18 cellular contexts compared by ENCODE assay signal in the genomic region with DNA sequence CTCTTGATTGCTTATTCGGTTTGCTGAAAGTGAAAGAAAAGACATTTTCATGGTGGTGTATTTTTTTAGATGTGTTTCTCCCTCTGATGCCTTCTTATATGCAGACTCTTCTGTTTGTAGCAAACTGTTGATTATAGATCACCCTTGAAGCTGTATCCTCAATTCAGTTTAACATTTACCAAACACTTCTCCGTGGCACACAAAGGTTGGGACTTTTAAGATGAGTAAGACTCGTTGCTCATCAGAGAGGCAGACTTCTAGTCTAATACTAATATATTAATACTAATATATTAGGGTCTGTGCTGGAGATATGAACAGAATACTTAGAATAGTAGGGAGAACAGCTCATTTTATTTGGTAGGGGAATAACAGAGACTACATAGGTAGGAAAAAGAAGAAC.
"Had no signal": no experiment of that assay in that cellular context is flagged by ENCODE, and none has a peak within 500 bp of the region (broad histone marks: within the 10 kb centered on the region; RNA-seq: fewer than 3 reads in every experiment).

No MANE protein-coding gene starts in this region.

- H3K27ac ChIP-seq: esophagus muscularis mucosa, spleen, upper lobe of left lung had no signal

- H3K27me3 Mint-ChIP-seq: activated naive CD8-positive, alpha-beta T cell treated with anti-CD3 and anti-CD28 coated beads, Interleukin-2, amount 10 ng/mL, durations not matched to agents 7 days and 5 days had no signal

- ATAC-seq: left lobe of liver, sciatic nerve had no signal

- H3K4me3 Mint-ChIP-seq: activated naive CD8-positive, alpha-beta T cell treated with anti-CD3 and anti-CD28 coated beads, Interleukin-2, amount 10 ng/mL, durations not matched to agents 7 days and 5 days; nephron had no signal

- DNase-seq: activated naive CD8-positive, alpha-beta T cell treated with anti-CD3 and anti-CD28 coated beads, Interleukin-2, amount 10 ng/mL, durations not matched to agents 7 days and 5 days; aorta; foreskin fibroblast; islet precursor cell; mammary epithelial cell; occipital lobe; Right ventricle myocardium superior; spleen; stimulated activated CD4-positive, alpha-beta T cell treated with anti-CD3 and anti-CD28 coated beads, Interleukin-1b, Interleukin-23, amount 100 ng/mL, for 48 hours; stimulated activated naive CD4-positive, alpha-beta T cell; T-helper 9 cell; upper lobe of left lung had no signal

- H3K27me3 ChIP-seq: esophagus muscularis mucosa, spleen, upper lobe of left lung had no signal

- FAIRE-seq: bronchial epithelial cell had no signal

- H3K9me3 Mint-ChIP-seq: nephron had no signal

- H3K27ac Mint-ChIP-seq: activated naive CD8-positive, alpha-beta T cell treated with anti-CD3 and anti-CD28 coated beads, Interleukin-2, amount 10 ng/mL, durations not matched to agents 7 days and 5 days; activated T-helper 2 cell treated with anti-CD3 and anti-CD28 coated beads, Interferon-gamma antibody, Interleukin-2, Interleukin-4, amounts not matched to agents 10 μg/mL and 5 μg/mL and 100 μg/mL, durations not matched to agents 14 hours and 24 hours and 36 hours; nephron had no signal

- H3K4me1 Mint-ChIP-seq: nephron had no signal

- H3K4me3 ChIP-seq: esophagus muscularis mucosa, spleen, upper lobe of left lung had no signal

- H3K9me3 ChIP-seq: esophagus muscularis mucosa, upper lobe of left lung had no signal
